1 cellular context compared by ENCODE assay signal in the genomic region with DNA sequence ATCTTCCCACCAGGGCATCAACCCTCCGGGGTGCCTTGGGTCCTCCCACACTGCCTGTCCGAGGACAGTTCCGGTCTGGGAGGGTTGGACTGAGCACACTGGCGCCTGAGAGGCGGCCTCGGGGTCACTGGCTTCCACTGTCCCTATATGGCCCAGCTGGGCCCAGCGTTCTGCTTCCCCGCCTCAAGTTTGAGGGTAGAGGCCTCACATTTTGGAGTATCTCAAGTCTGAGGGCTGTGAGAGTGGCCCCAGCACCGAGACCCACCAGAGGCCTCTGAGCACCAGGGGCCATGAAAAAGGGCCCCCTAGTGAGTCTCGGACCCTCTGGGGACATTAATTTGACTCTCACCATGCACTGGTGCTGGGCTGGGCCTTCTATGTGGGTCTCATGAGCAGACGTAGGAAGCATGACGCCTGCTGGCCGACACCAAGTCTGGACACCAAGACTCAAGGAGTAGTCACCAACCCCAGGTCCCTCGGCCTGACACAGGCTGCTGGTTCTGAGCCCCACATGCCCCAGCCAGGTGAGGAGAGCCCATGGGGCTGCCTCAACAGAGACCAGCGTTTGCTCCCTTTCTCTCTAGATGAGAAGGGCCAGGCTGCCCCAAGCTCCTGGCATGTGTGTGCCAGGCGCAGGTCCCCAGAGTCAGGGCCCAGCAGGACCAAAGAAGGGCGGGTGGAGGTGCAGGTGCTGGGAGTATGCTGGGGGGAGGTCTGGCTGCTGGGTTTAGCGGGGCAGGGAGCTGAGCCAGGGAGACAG.
TF ChIP-seq lines count a peak whose summit lies in the region.

No MANE protein-coding gene starts in this region.

TF ChIP-seq in GM23338, 12 proteins besides CTCF, POLR2A, EP300 and RAD21:
- TF ChIP-seq, protein P1, sequence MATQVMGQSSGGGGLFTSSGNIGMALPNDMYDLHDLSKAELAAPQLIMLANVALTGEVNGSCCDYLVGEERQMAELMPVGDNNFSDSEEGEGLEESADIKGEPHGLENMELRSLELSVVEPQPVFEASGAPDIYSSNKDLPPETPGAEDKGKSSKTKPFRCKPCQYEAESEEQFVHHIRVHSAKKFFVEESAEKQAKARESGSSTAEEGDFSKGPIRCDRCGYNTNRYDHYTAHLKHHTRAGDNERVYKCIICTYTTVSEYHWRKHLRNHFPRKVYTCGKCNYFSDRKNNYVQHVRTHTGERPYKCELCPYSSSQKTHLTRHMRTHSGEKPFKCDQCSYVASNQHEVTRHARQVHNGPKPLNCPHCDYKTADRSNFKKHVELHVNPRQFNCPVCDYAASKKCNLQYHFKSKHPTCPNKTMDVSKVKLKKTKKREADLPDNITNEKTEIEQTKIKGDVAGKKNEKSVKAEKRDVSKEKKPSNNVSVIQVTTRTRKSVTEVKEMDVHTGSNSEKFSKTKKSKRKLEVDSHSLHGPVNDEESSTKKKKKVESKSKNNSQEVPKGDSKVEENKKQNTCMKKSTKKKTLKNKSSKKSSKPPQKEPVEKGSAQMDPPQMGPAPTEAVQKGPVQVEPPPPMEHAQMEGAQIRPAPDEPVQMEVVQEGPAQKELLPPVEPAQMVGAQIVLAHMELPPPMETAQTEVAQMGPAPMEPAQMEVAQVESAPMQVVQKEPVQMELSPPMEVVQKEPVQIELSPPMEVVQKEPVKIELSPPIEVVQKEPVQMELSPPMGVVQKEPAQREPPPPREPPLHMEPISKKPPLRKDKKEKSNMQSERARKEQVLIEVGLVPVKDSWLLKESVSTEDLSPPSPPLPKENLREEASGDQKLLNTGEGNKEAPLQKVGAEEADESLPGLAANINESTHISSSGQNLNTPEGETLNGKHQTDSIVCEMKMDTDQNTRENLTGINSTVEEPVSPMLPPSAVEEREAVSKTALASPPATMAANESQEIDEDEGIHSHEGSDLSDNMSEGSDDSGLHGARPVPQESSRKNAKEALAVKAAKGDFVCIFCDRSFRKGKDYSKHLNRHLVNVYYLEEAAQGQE (IDR thresholded peaks at IDR 0.05; ENCODE audit: unreplicated experiment), result no peak
- TF ChIP-seq ZNF331 (CRISPR knock-in tag; IDR thresholded peaks at IDR 0.05; ENCODE audit: low read depth) (no peak), EZH2phosphoT487 (IDR thresholded peaks at IDR 0.05; ENCODE audit: unreplicated experiment) (no peak), NANOG (IDR thresholded peaks at IDR 0.05; ENCODE audit: borderline replicate concordance) (no peak), CREB1 (CRISPR knock-in tag; IDR thresholded peaks at IDR 0.05; ENCODE audit: low read depth) (no peak), POLR2AphosphoS5 (IDR thresholded peaks at IDR 0.05; ENCODE audit: low read depth) (no peak), ZNF114 (CRISPR knock-in tag; IDR thresholded peaks at IDR 0.05) (no peak), EZH2 (IDR thresholded peaks at IDR 0.05; ENCODE audit: low read depth, unreplicated experiment) (no peak), JUNB (IDR thresholded peaks at IDR 0.05; ENCODE audit: unreplicated experiment) (no peak), STAT1 (IDR thresholded peaks at IDR 0.05; ENCODE audit: unreplicated experiment) (no peak)
- TF ChIP-seq, protein P2, sequence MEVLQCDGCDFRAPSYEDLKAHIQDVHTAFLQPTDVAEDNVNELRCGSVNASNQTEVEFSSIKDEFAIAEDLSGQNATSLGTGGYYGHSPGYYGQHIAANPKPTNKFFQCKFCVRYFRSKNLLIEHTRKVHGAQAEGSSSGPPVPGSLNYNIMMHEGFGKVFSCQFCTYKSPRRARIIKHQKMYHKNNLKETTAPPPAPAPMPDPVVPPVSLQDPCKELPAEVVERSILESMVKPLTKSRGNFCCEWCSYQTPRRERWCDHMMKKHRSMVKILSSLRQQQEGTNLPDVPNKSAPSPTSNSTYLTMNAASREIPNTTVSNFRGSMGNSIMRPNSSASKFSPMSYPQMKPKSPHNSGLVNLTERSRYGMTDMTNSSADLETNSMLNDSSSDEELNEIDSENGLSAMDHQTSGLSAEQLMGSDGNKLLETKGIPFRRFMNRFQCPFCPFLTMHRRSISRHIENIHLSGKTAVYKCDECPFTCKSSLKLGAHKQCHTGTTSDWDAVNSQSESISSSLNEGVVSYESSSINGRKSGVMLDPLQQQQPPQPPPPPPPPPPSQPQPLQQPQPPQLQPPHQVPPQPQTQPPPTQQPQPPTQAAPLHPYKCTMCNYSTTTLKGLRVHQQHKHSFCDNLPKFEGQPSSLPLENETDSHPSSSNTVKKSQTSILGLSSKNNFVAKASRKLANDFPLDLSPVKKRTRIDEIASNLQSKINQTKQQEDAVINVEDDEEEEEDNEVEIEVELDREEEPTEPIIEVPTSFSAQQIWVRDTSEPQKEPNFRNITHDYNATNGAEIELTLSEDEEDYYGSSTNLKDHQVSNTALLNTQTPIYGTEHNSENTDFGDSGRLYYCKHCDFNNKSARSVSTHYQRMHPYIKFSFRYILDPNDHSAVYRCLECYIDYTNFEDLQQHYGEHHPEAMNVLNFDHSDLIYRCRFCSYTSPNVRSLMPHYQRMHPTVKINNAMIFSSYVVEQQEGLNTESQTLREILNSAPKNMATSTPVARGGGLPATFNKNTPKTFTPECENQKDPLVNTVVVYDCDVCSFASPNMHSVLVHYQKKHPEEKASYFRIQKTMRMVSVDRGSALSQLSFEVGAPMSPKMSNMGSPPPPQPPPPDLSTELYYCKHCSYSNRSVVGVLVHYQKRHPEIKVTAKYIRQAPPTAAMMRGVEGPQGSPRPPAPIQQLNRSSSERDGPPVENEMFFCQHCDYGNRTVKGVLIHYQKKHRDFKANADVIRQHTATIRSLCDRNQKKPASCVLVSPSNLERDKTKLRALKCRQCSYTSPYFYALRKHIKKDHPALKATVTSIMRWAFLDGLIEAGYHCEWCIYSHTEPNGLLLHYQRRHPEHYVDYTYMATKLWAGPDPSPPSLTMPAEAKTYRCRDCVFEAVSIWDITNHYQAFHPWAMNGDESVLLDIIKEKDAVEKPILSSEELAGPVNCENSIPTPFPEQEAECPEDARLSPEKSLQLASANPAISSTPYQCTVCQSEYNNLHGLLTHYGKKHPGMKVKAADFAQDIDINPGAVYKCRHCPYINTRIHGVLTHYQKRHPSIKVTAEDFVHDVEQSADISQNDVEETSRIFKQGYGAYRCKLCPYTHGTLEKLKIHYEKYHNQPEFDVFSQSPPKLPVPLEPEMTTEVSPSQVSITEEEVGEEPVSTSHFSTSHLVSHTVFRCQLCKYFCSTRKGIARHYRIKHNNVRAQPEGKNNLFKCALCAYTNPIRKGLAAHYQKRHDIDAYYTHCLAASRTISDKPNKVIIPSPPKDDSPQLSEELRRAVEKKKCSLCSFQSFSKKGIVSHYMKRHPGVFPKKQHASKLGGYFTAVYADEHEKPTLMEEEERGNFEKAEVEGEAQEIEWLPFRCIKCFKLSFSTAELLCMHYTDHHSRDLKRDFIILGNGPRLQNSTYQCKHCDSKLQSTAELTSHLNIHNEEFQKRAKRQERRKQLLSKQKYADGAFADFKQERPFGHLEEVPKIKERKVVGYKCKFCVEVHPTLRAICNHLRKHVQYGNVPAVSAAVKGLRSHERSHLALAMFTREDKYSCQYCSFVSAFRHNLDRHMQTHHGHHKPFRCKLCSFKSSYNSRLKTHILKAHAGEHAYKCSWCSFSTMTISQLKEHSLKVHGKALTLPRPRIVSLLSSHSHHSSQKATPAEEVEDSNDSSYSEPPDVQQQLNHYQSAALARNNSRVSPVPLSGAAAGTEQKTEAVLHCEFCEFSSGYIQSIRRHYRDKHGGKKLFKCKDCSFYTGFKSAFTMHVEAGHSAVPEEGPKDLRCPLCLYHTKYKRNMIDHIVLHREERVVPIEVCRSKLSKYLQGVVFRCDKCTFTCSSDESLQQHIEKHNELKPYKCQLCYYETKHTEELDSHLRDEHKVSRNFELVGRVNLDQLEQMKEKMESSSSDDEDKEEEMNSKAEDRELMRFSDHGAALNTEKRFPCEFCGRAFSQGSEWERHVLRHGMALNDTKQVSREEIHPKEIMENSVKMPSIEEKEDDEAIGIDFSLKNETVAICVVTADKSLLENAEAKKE (CRISPR knock-in tag; IDR thresholded peaks at IDR 0.05), result no peak
- TF ChIP-seq, protein P3, sequence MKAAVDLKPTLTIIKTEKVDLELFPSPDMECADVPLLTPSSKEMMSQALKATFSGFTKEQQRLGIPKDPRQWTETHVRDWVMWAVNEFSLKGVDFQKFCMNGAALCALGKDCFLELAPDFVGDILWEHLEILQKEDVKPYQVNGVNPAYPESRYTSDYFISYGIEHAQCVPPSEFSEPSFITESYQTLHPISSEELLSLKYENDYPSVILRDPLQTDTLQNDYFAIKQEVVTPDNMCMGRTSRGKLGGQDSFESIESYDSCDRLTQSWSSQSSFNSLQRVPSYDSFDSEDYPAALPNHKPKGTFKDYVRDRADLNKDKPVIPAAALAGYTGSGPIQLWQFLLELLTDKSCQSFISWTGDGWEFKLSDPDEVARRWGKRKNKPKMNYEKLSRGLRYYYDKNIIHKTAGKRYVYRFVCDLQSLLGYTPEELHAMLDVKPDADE (IDR thresholded peaks at IDR 0.05), result no peak
